1 cellular context compared by ENCODE assay signal in the genomic region with DNA sequence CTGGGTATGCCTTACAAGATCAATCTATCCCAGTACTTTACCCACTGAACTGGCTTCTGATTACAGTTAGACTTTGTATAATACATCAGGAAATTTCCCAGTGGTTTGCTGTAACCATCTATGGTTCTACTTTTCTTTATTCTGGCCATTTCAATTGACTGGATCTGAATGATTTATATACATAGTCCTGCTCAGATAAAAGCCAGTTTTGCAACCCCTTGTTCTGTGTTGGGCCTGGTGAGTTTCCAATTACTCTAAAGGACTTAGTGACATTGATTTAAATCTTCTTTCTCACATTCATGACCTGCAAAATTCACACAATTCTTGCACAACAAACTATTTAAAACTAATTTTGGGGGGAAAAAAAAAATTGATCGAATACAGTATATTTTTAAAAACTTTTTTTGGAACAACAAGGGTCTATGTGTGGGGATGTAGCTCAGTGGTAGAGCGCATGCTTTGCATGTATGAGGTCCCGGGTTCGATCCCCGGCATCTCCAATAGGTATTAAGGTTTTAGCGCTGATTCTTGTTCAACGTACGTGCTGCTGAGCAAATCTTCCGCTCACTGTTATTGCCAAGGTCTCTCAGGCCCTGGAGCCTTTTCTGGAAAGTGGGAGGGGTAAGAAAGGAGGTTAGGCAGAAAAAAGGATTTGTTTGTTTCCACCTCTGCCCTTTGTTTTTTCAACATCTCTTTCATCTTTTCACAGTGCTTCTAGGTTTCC.
TF ChIP-seq lines count a peak whose summit lies in the region.

No MANE protein-coding gene starts in this region.

TF ChIP-seq in HepG2, 621 proteins besides CTCF, POLR2A, EP300 and RAD21 (continued from another document and continues in another):
- TF ChIP-seq, protein P1, sequence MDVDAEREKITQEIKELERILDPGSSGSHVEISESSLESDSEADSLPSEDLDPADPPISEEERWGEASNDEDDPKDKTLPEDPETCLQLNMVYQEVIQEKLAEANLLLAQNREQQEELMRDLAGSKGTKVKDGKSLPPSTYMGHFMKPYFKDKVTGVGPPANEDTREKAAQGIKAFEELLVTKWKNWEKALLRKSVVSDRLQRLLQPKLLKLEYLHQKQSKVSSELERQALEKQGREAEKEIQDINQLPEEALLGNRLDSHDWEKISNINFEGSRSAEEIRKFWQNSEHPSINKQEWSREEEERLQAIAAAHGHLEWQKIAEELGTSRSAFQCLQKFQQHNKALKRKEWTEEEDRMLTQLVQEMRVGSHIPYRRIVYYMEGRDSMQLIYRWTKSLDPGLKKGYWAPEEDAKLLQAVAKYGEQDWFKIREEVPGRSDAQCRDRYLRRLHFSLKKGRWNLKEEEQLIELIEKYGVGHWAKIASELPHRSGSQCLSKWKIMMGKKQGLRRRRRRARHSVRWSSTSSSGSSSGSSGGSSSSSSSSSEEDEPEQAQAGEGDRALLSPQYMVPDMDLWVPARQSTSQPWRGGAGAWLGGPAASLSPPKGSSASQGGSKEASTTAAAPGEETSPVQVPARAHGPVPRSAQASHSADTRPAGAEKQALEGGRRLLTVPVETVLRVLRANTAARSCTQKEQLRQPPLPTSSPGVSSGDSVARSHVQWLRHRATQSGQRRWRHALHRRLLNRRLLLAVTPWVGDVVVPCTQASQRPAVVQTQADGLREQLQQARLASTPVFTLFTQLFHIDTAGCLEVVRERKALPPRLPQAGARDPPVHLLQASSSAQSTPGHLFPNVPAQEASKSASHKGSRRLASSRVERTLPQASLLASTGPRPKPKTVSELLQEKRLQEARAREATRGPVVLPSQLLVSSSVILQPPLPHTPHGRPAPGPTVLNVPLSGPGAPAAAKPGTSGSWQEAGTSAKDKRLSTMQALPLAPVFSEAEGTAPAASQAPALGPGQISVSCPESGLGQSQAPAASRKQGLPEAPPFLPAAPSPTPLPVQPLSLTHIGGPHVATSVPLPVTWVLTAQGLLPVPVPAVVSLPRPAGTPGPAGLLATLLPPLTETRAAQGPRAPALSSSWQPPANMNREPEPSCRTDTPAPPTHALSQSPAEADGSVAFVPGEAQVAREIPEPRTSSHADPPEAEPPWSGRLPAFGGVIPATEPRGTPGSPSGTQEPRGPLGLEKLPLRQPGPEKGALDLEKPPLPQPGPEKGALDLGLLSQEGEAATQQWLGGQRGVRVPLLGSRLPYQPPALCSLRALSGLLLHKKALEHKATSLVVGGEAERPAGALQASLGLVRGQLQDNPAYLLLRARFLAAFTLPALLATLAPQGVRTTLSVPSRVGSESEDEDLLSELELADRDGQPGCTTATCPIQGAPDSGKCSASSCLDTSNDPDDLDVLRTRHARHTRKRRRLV (CRISPR knock-in tag; IDR thresholded peaks at IDR 0.05) = no peak
- TF ChIP-seq ZNF549 (CRISPR knock-in tag; IDR thresholded peaks at IDR 0.05) (no peak), POLR2AphosphoS2 (IDR thresholded peaks at IDR 0.05; ENCODE audit: low read depth, low read length) (no peak), PHF21A (CRISPR knock-in tag; IDR thresholded peaks at IDR 0.05) (no peak), JUNB (CRISPR knock-in tag; IDR thresholded peaks at IDR 0.05; ENCODE audit: borderline replicate concordance) (no peak), ZFP36L1 (CRISPR knock-in tag; IDR thresholded peaks at IDR 0.05) (no peak), ETV5 (CRISPR knock-in tag; IDR thresholded peaks at IDR 0.05; ENCODE audit: borderline replicate concordance) (no peak), HIVEP1 (CRISPR knock-in tag; IDR thresholded peaks at IDR 0.05) (no peak), ZNF12 (CRISPR knock-in tag; IDR thresholded peaks at IDR 0.05) (no peak), MTF2 (CRISPR knock-in tag; IDR thresholded peaks at IDR 0.05; ENCODE audit: borderline replicate concordance) (no peak), RORA (CRISPR knock-in tag; IDR thresholded peaks at IDR 0.05) (no peak), KAT2B (IDR thresholded peaks at IDR 0.05; ENCODE audit: borderline replicate concordance, low read depth, low read length) (no peak), GPBP1L1 (CRISPR knock-in tag; IDR thresholded peaks at IDR 0.05) (no peak), MZF1 (CRISPR knock-in tag; IDR thresholded peaks at IDR 0.05; ENCODE audit: borderline replicate concordance) (no peak), ZNF460 (CRISPR knock-in tag; IDR thresholded peaks at IDR 0.05; ENCODE audit: borderline replicate concordance) (no peak), MED8 (CRISPR knock-in tag; IDR thresholded peaks at IDR 0.05; ENCODE audit: insufficient replicate concordance) (no peak), PHB2 (IDR thresholded peaks at IDR 0.05; ENCODE audit: partially characterized antibody) (no peak), ATAD3A (CRISPR knock-in tag; IDR thresholded peaks at IDR 0.05) (no peak), ZNF644 (CRISPR knock-in tag; IDR thresholded peaks at IDR 0.05; ENCODE audit: low read depth) (no peak), FUBP1 (CRISPR knock-in tag; IDR thresholded peaks at IDR 0.05; ENCODE audit: borderline replicate concordance) (no peak), ZNF530 (CRISPR knock-in tag; IDR thresholded peaks at IDR 0.05; ENCODE audit: low read depth) (no peak), NFRKB (IDR thresholded peaks at IDR 0.05) (no peak), ZNF124 (CRISPR knock-in tag; IDR thresholded peaks at IDR 0.05) (no peak), ZNF629 (CRISPR knock-in tag; conservative IDR thresholded peaks at IDR 0.05) (peak; percentile 82), XRCC5 (optimal IDR thresholded peaks at IDR 0.05; ENCODE audit: low read length) (no peak), MIXL1 (CRISPR knock-in tag; IDR thresholded peaks at IDR 0.05) (peak; percentile 39; the same call in 1 of the 2 replicates), ZNF253 (CRISPR knock-in tag; IDR thresholded peaks at IDR 0.05; ENCODE audit: borderline replicate concordance) (no peak), SALL2 (CRISPR knock-in tag; IDR thresholded peaks at IDR 0.05) (no peak), CC2D1A (CRISPR knock-in tag; IDR thresholded peaks at IDR 0.05) (no peak), ZBTB7B (CRISPR knock-in tag; IDR thresholded peaks at IDR 0.05) (peak; percentile 60; the same call in 1 of the 2 replicates), REXO4 (CRISPR knock-in tag; IDR thresholded peaks at IDR 0.05; ENCODE audit: borderline replicate concordance) (no peak), NCOR1 (IDR thresholded peaks at IDR 0.05; ENCODE audit: borderline replicate concordance, low read length) (peak; percentile 67; the same call in 1 of the 2 replicates), ZC3H13 (CRISPR knock-in tag; IDR thresholded peaks at IDR 0.05) (no peak), CEBPZ (IDR thresholded peaks at IDR 0.05; ENCODE audit: low read length) (no peak), ZNF431 (CRISPR knock-in tag; IDR thresholded peaks at IDR 0.05; ENCODE audit: borderline replicate concordance, low read depth) (no peak), KLF6 (CRISPR knock-in tag; IDR thresholded peaks at IDR 0.05) (no peak), IKZF4 (CRISPR knock-in tag; IDR thresholded peaks at IDR 0.05; ENCODE audit: borderline replicate concordance, low read depth, not compliant biosample characterization) (no peak), ZMAT3 (CRISPR knock-in tag; conservative IDR thresholded peaks at IDR 0.05) (no peak), KLF9 (CRISPR knock-in tag; IDR thresholded peaks at IDR 0.05; ENCODE audit: low read depth) (no peak), FIP1L1 (IDR thresholded peaks at IDR 0.05; ENCODE audit: borderline replicate concordance, insufficient read depth, low read depth, low read length) (no peak)
- TF ChIP-seq, protein P2, sequence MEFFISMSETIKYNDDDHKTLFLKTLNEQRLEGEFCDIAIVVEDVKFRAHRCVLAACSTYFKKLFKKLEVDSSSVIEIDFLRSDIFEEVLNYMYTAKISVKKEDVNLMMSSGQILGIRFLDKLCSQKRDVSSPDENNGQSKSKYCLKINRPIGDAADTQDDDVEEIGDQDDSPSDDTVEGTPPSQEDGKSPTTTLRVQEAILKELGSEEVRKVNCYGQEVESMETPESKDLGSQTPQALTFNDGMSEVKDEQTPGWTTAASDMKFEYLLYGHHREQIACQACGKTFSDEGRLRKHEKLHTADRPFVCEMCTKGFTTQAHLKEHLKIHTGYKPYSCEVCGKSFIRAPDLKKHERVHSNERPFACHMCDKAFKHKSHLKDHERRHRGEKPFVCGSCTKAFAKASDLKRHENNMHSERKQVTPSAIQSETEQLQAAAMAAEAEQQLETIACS (CRISPR knock-in tag; IDR thresholded peaks at IDR 0.05) = no peak
- TF ChIP-seq, protein P3, sequence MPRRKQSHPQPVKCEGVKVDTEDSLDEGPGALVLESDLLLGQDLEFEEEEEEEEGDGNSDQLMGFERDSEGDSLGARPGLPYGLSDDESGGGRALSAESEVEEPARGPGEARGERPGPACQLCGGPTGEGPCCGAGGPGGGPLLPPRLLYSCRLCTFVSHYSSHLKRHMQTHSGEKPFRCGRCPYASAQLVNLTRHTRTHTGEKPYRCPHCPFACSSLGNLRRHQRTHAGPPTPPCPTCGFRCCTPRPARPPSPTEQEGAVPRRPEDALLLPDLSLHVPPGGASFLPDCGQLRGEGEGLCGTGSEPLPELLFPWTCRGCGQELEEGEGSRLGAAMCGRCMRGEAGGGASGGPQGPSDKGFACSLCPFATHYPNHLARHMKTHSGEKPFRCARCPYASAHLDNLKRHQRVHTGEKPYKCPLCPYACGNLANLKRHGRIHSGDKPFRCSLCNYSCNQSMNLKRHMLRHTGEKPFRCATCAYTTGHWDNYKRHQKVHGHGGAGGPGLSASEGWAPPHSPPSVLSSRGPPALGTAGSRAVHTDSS (CRISPR knock-in tag; conservative IDR thresholded peaks at IDR 0.05) = no peak
- TF ChIP-seq, protein P4, sequence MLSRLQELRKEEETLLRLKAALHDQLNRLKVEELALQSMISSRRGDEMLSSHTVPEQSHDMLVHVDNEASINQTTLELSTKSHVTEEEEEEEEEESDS (CRISPR knock-in tag; IDR thresholded peaks at IDR 0.05; ENCODE audit: borderline replicate concordance) = no peak
- TF ChIP-seq, protein P5, sequence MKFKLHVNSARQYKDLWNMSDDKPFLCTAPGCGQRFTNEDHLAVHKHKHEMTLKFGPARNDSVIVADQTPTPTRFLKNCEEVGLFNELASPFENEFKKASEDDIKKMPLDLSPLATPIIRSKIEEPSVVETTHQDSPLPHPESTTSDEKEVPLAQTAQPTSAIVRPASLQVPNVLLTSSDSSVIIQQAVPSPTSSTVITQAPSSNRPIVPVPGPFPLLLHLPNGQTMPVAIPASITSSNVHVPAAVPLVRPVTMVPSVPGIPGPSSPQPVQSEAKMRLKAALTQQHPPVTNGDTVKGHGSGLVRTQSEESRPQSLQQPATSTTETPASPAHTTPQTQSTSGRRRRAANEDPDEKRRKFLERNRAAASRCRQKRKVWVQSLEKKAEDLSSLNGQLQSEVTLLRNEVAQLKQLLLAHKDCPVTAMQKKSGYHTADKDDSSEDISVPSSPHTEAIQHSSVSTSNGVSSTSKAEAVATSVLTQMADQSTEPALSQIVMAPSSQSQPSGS (CRISPR knock-in tag; IDR thresholded peaks at IDR 0.05) = peak; percentile 32; the same call in 1 of the 2 replicates
